2 cellular contexts compared by ENCODE assay signal in genomic region chr5:176636426-176636825, GRCh38.
TF ChIP-seq lines count a peak whose summit lies in the region.

No MANE protein-coding gene starts in this region.

TF ChIP-seq in HepG2, 621 proteins besides CTCF, POLR2A, EP300 and RAD21:
- TF ChIP-seq ZBTB25 (CRISPR knock-in tag; IDR thresholded peaks at IDR 0.05) (no peak), ZNF768 (CRISPR knock-in tag; IDR thresholded peaks at IDR 0.05) (no peak), POGK (CRISPR knock-in tag; conservative IDR thresholded peaks at IDR 0.05) (no peak), HOXD1 (CRISPR knock-in tag; IDR thresholded peaks at IDR 0.05) (no peak), CREB1 (IDR thresholded peaks at IDR 0.05) (peak; percentile 72), CREB1 (CRISPR knock-in tag; IDR thresholded peaks at IDR 0.05) (no peak), SAFB2 (CRISPR knock-in tag; IDR thresholded peaks at IDR 0.05; ENCODE audit: borderline replicate concordance, low read depth) (no peak)
- TF ChIP-seq, protein P1, sequence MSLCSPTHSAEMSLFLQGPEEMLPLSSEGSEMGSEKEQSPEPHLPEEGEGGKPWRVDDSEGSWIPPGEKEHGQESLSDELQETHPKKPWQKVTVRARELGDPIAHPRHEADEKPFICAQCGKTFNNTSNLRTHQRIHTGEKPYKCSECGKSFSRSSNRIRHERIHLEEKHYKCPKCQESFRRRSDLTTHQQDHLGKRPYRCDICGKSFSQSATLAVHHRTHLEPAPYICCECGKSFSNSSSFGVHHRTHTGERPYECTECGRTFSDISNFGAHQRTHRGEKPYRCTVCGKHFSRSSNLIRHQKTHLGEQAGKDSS (CRISPR knock-in tag; IDR thresholded peaks at IDR 0.05; ENCODE audit: borderline replicate concordance, low read depth) = no peak

TF ChIP-seq in IMR-90, 13 proteins besides CTCF, POLR2A, EP300 and RAD21:
- TF ChIP-seq CHD1 (IDR thresholded peaks at IDR 0.05; ENCODE audit: low read depth, low read length) (no peak), SMC3 (IDR thresholded peaks at IDR 0.05; ENCODE audit: low read depth, low read length) (no peak), USF2 (IDR thresholded peaks at IDR 0.05; ENCODE audit: low read depth, low read length) (no peak), FOS (IDR thresholded peaks at IDR 0.05; ENCODE audit: low read depth, low read length) (no peak), MXI1 (IDR thresholded peaks at IDR 0.05; ENCODE audit: borderline replicate concordance, low read depth, low read length) (no peak), RCOR1 (IDR thresholded peaks at IDR 0.05; ENCODE audit: insufficient replicate concordance, low read length) (no peak), CEBPB (IDR thresholded peaks at IDR 0.05; ENCODE audit: low read depth, low read length) (no peak), MAZ (IDR thresholded peaks at IDR 0.05; ENCODE audit: borderline replicate concordance, low read depth, low read length) (no peak)
